Comparison of ENCODE assay signal across 7 cellular contexts in genomic region chr9:33265211-33265885, GRCh38. TPM values are rescaled to one million over a fixed set of nuclear protein-coding genes. Genes with fewer than 3 reads are reported as not detected.
DNase-seq lines count a peak whose midpoint lies in the region; ATAC-seq and TF ChIP-seq lines count a peak whose summit lies in the region.

No MANE protein-coding gene starts in this region.

- H3K27ac Mint-ChIP-seq in activated naive CD4-positive, alpha-beta T cell treated with anti-CD3 and anti-CD28 coated beads, Interleukin-2, amount 50 U/mL, for 72 hours: peak overlapping the region; percentile 98 to 99
- peak overlapping the region; percentile 95 to 99 (median 96) for H3K27ac Mint-ChIP-seq in immature natural killer cell

- H3K9ac ChIP-seq in subcutaneous abdominal adipose tissue (ENCODE audit: low read length in 5 of 5): peak overlapping the region; percentile 6 to 97 (median 80)

- peaks cover 2 to 28% (median 24%) of the 10 kb centered on the region in 5 donors for H3K4me1 ChIP-seq in subcutaneous abdominal adipose tissue (ENCODE audit: control insufficient read depth in 5 of 5, insufficient read depth in 5 of 5, low read length in 5 of 5)

- H3K4me1 Mint-ChIP-seq in immature natural killer cell: peaks cover 31 to 64% of the 10 kb centered on the region in 2 donors

- no peaks in the 10 kb centered on the region for H3K27me3 ChIP-seq in subcutaneous abdominal adipose tissue (ENCODE audit: control insufficient read depth in 5 of 5, insufficient read depth in 4 of 5, low read length in 5 of 5)

- ATAC-seq in activated naive CD4-positive, alpha-beta T cell treated with anti-CD3 and anti-CD28 coated beads, Interleukin-2, amount 50 U/mL, for 72 hours: no peak
- ATAC-seq in HG02870 (IDR thresholded peaks at IDR 0.05; ENCODE audit: unreplicated experiment) (no peak), GM21737 (IDR thresholded peaks at IDR 0.05; ENCODE audit: unreplicated experiment) (no peak)

- peak overlapping the region; percentile 89 to 98 (median 92) for H3K4me3 Mint-ChIP-seq in immature natural killer cell

- H3K27me3 Mint-ChIP-seq in immature natural killer cell (ENCODE audit: low read depth in 3 of 3): peaks cover 3 to 9% (median 4%) of the 10 kb centered on the region in 3 donors

- H3K4me3 ChIP-seq in HFF-Myc (replicated peaks; ENCODE audit: low read depth, low read length) (peak overlapping the region; percentile 99), subcutaneous abdominal adipose tissue (ENCODE audit: low read depth in 1 of 5, low read length in 5 of 5) (peak overlapping the region; percentile 83 to 93 (median 88))

- H3K36me3 Mint-ChIP-seq in activated naive CD4-positive, alpha-beta T cell treated with anti-CD3 and anti-CD28 coated beads, Interleukin-2, amount 50 U/mL, for 72 hours: peaks cover 49 to 57% of the 10 kb centered on the region in 2 donors
- peaks cover 9 to 27% (median 14%) of the 10 kb centered on the region in 3 donors for H3K36me3 Mint-ChIP-seq in immature natural killer cell

- TF ChIP-seq CTCF in HFF-Myc (IDR thresholded peaks at IDR 0.05; ENCODE audit: low read depth, low read length, missing control alignments): no peak

- peaks cover 31 to 53% (median 44%) of the 10 kb centered on the region in 5 donors for H3K36me3 ChIP-seq in subcutaneous abdominal adipose tissue (ENCODE audit: control insufficient read depth in 5 of 5, insufficient read depth in 5 of 5, low read length in 5 of 5)

- H3K27ac ChIP-seq in subcutaneous abdominal adipose tissue (ENCODE audit: low read depth, low read length): peak overlapping the region; percentile 47

- H3K9me3 Mint-ChIP-seq in activated naive CD4-positive, alpha-beta T cell treated with anti-CD3 and anti-CD28 coated beads, Interleukin-2, amount 50 U/mL, for 72 hours: no peaks in the 10 kb centered on the region
- H3K9me3 Mint-ChIP-seq in immature natural killer cell: no peaks in the 10 kb centered on the region

- DNase-seq in HFF-Myc (ENCODE audit: extremely low read depth, low read depth): no peak
- DNase-seq in activated naive CD4-positive, alpha-beta T cell treated with anti-CD3 and anti-CD28 coated beads, Interleukin-2, amount 50 U/mL, for 72 hours (ENCODE audit: low spot score in 2 of 2): no peak
- DNase-seq in immature natural killer cell: no peak
- no peak for DNase-seq in foreskin melanocyte

- H3K9me3 ChIP-seq in subcutaneous abdominal adipose tissue (ENCODE audit: control insufficient read depth in 5 of 5, low read length in 5 of 5): no peaks in the 10 kb centered on the region

RNA-seq across cellular contexts. Expression of gene CHMP5, which starts 0.5 kb away (rescaled TPM):
- 100 to 1,000 TPM; 115 to 123 TPM for total RNA-seq in activated naive CD4-positive, alpha-beta T cell treated with anti-CD3 and anti-CD28 coated beads, Interleukin-2, amount 50 U/mL, for 72 hours
- 10 to 100 TPM; 44.0 to 66.2 (median 57.6) TPM for polyA plus RNA-seq in immature natural killer cell

RNA-seq across cellular contexts. Expression of gene BAG1, which starts 0.8 kb away (rescaled TPM):
- 10 to 100 TPM; 35.4 to 82.9 TPM for total RNA-seq in activated naive CD4-positive, alpha-beta T cell treated with anti-CD3 and anti-CD28 coated beads, Interleukin-2, amount 50 U/mL, for 72 hours
- 100 to 1,000 TPM in 2 of 3 donors, 10 to 100 TPM in 1; 94.7 to 164 (median 137) TPM for polyA plus RNA-seq in immature natural killer cell

RNA-seq across cellular contexts. Expression of gene NFX1, which starts 25.0 kb away (rescaled TPM):
- total RNA-seq in activated naive CD4-positive, alpha-beta T cell treated with anti-CD3 and anti-CD28 coated beads, Interleukin-2, amount 50 U/mL, for 72 hours: 10 to 100 TPM; 38.4 to 43.7 TPM
- 10 to 100 TPM in 2 of 3 donors, 1 to 10 TPM in 1; 8.8 to 27.0 (median 11.8) TPM for polyA plus RNA-seq in immature natural killer cell

RNA-seq across cellular contexts. Expression of gene SPINK4, which starts 25.4 kb away (rescaled TPM):
- total RNA-seq in activated naive CD4-positive, alpha-beta T cell treated with anti-CD3 and anti-CD28 coated beads, Interleukin-2, amount 50 U/mL, for 72 hours: not detected
- polyA plus RNA-seq in immature natural killer cell: not detected
